ENCODE assay signal across 8 cellular contexts in genomic region chr1:156053770-156054499, GRCh38. TPM values are rescaled to one million over a fixed set of nuclear protein-coding genes. Genes with fewer than 3 reads are reported as not detected.
A peak's percentile ranks its signal among the peaks of the same experiment; 100 is the strongest.
DNase-seq lines count a peak whose midpoint lies in the region; ATAC-seq and TF ChIP-seq lines count a peak whose summit lies in the region.

Gene UBQLN4, minus strand, starts transcription at chr1:156053798. Its CDS starts 97 bp downstream, at chr1:156053701.

- H3K4me1 ChIP-seq in heart right ventricle: peaks cover 5 to 49% (median 31%) of the 10 kb centered on the region in 9 donors
- no peaks in the 10 kb centered on the region for H3K4me1 ChIP-seq in prostate gland (replicated peaks)

- H3K27ac ChIP-seq in adipose tissue (ENCODE audit: low read depth, low read length) (peak within 1 kb of the TSS; percentile 38), heart right ventricle (peak within 1 kb of the TSS; percentile 89 to 99 (median 96)), prostate gland (peak within 1 kb of the TSS; percentile 89)

- no peak for TF ChIP-seq POLR2A in prostate gland (IDR thresholded peaks at IDR 0.05)

- peak within 1 kb of the TSS; percentile 66 to 86 (median 79) for H3K4me3 ChIP-seq in heart right ventricle
- peak within 1 kb of the TSS; percentile 69 to 93 for H3K4me3 ChIP-seq in prostate gland

- intact Hi-C loops in heart right ventricle (cut with DNase I): loop anchor here in 2 of 10 donors (5.0 to 10.0 kb wide), 2 partner anchors 117 to 119 kb away; partner anchors contain the start of gene KHDC4 (in 1 of the 2)
- intact Hi-C loops in prostate gland (cut with DNase I): no loop called here

- DNase-seq in Daoy (ENCODE audit: low read depth) (peak; percentile 93), HCEC 1CT (peak; percentile 84), NCI-H1092 (lab: John Stamatoyannopoulos, UW) (peak; percentile 83), T-helper 1 cell (peak; percentile 74 to 85 (median 81)), heart right ventricle (peak; percentile 89 to 91), prostate gland (ENCODE audit: low spot score) (peak; percentile 84), ureter (ENCODE audit: low spot score) (peak; percentile 92)

- WGBS in adipose tissue, 3 donors: 1% methylated on average over 31 to 41 of the region's 49 CpGs
- 0% methylated on average over 31 to 45 of the region's 49 CpGs for WGBS in heart right ventricle, 2 donors
- under 1% methylated on average over 43 of the region's 49 CpGs for WGBS in prostate gland

- peak; percentile 63 to 87 (median 79) for ATAC-seq in heart right ventricle

- H3K27me3 ChIP-seq in heart right ventricle (no peaks in the 10 kb centered on the region), prostate gland (replicated peaks; ENCODE audit: insufficient read depth) (no peaks in the 10 kb centered on the region)

- H3K9me3 ChIP-seq in heart right ventricle (no peaks in the 10 kb centered on the region), prostate gland (no peaks in the 10 kb centered on the region)

- peak; percentile 45 to 64 (median 54) for TF ChIP-seq CTCF in heart right ventricle (IDR thresholded peaks at IDR 0.05)
- TF ChIP-seq CTCF in prostate gland (IDR thresholded peaks at IDR 0.05): peak; percentile 25 to 75 (median 39)

- H3K36me3 ChIP-seq in heart right ventricle: peaks cover 0 to 44% (median 0%) of the 10 kb centered on the region in 9 donors
- H3K36me3 ChIP-seq in prostate gland: no peaks in the 10 kb centered on the region

RNA-seq across cellular contexts. Expression of gene UBQLN4, which starts in this region (rescaled TPM):
- total RNA-seq in Daoy (2014; rRNA removed; shearing (Covaris generic)): 22.7 and 28.5 TPM in 2 replicates
- polyA plus RNA-seq in adipose tissue (10 to 100 TPM; 14.5 to 18.9 (median 18.8) TPM), heart right ventricle (10 to 100 TPM; 15.7 to 19.7 TPM)
- total RNA-seq in heart right ventricle (10 to 100 TPM; 19.9 to 32.2 (median 26.2) TPM), prostate gland (10 to 100 TPM; 27.0 to 43.6 TPM), ureter (40.0 TPM)

Comparison
In these comparisons a context has a peak if more than half of its experiments do, and no peak if none do; other contexts are left out.
1. Peak in every context shown above with its lines: DNase-seq, ATAC-seq, H3K4me3 ChIP-seq and H3K27ac ChIP-seq.
2. H3K27ac ChIP-seq: peak in every context shown above with its lines; median percentile 96 in heart right ventricle; 89 in prostate gland; 38 in adipose tissue.